In genomic region chr14:102079700-102079979, GRCh38 we compare ENCODE assay signal across 1 cellular context.
TF ChIP-seq lines count a peak whose summit lies in the region.

No MANE protein-coding gene starts in this region.

TF ChIP-seq in IMR-90, 13 proteins besides CTCF, POLR2A, EP300 and RAD21 (continued from another document):
- TF ChIP-seq ELK1 (IDR thresholded peaks at IDR 0.05; ENCODE audit: borderline replicate concordance, low read depth, low read length) (no peak), MAFK (IDR thresholded peaks at IDR 0.05; ENCODE audit: low read depth, low read length) (no peak), MAZ (IDR thresholded peaks at IDR 0.05; ENCODE audit: borderline replicate concordance, low read depth, low read length) (no peak), CEBPB (IDR thresholded peaks at IDR 0.05; ENCODE audit: low read depth, low read length) (no peak), RCOR1 (IDR thresholded peaks at IDR 0.05; ENCODE audit: insufficient replicate concordance, low read length) (no peak), FOS (IDR thresholded peaks at IDR 0.05; ENCODE audit: low read depth, low read length) (no peak), SMC3 (IDR thresholded peaks at IDR 0.05; ENCODE audit: low read depth, low read length) (no peak), RFX5 (IDR thresholded peaks at IDR 0.05; ENCODE audit: low read depth, low read length) (no peak), BHLHE40 (IDR thresholded peaks at IDR 0.05; ENCODE audit: low read depth, low read length) (no peak)
